Comparison of ENCODE assay signal across 27 cellular contexts in genomic region chr3:175129571-175129970, GRCh38.
A peak's percentile ranks its signal among the peaks of the same experiment; 100 is the strongest.
DNase-seq lines count a peak whose midpoint lies in the region; ATAC-seq, FAIRE-seq and TF ChIP-seq lines count a peak whose summit lies in the region.
"Had no signal": no experiment of that assay in that cellular context is flagged by ENCODE, and none has a peak within 500 bp of the region (broad histone marks: within the 10 kb centered on the region; RNA-seq: fewer than 3 reads in every experiment).

No MANE protein-coding gene starts in this region.

- no peak overlapping the region for H2BK120ac ChIP-seq in IMR-90 (ENCODE audit: low read depth, low read length)

- CTCF ChIA-PET in activated CD4-positive, alpha-beta T cell treated with anti-CD3 and anti-CD28 coated beads, Interleukin-2, amount 10 ng/mL, durations not matched to agents 7 days and 5 days (lab: Charles Lee) = no interaction called here
- CTCF ChIA-PET in IMR-90 (lab: Yijun Ruan, JAX) = no interaction called here
- CTCF ChIA-PET in activated CD4-positive, alpha-beta memory T cell treated with anti-CD3 and anti-CD28 coated beads, Interleukin-2, amount 10 ng/mL, durations not matched to agents 7 days and 5 days (lab: Charles Lee) = no interaction called here

- H2BK20ac ChIP-seq in IMR-90 (ENCODE audit: low read depth, low read length) = no peak overlapping the region

- H3K4me1 ChIP-seq in IMR-90 (ENCODE audit: control insufficient read depth, insufficient read depth, low read length) (no peaks in the 10 kb centered on the region), astrocyte (ENCODE audit: insufficient read depth, low read length) (no peaks in the 10 kb centered on the region)
- H3K4me1 ChIP-seq: BE2C, BLaER1 had no signal

- H3K27ac ChIP-seq in IMR-90 (ENCODE audit: insufficient read depth, low read length) (no peak overlapping the region), astrocyte (ENCODE audit: low read depth, low read length) (no peak overlapping the region)
- H3K27ac ChIP-seq: BLaER1 had no signal

- H3K18ac ChIP-seq in IMR-90 (ENCODE audit: low read depth, low read length) = no peak overlapping the region

- intact Hi-C loops in IMR-90 (cut with micrococcal nuclease) = no loop called here

- H2AK9ac ChIP-seq in IMR-90 (replicated peaks; ENCODE audit: low read depth, low read length, poor library complexity) = no peak overlapping the region

- no peak overlapping the region for H3K4me3 Mint-ChIP-seq in activated CD4-positive, alpha-beta T cell treated with anti-CD3 and anti-CD28 coated beads, Interleukin-2, amount 10 ng/mL, durations not matched to agents 7 days and 5 days
- no peak overlapping the region for H3K4me3 Mint-ChIP-seq in astrocyte (ENCODE audit: unreplicated experiment)
- no peak overlapping the region for H3K4me3 Mint-ChIP-seq in activated CD4-positive, alpha-beta memory T cell treated with anti-CD3 and anti-CD28 coated beads, Interleukin-2, amount 10 ng/mL, durations not matched to agents 7 days and 5 days
- no peak overlapping the region for H3K4me3 Mint-ChIP-seq in activated naive CD8-positive, alpha-beta T cell treated with anti-CD3 and anti-CD28 coated beads, Interleukin-2, amount 50 U/mL, for 24 hours
- H3K4me3 Mint-ChIP-seq: CD14-positive monocyte; CD4-positive, alpha-beta memory T cell; CD4-positive, CD25-positive, alpha-beta regulatory T cell; CD8-positive, alpha-beta memory T cell had no signal

- POLR2A ChIA-PET in activated CD4-positive, alpha-beta T cell treated with anti-CD3 and anti-CD28 coated beads, Interleukin-2, amount 10 ng/mL, durations not matched to agents 7 days and 5 days (lab: Charles Lee) = no interaction called here
- POLR2A ChIA-PET in IMR-90 (lab: Charles Lee; ENCODE audit: unreplicated experiment) = no interaction called here
- POLR2A ChIA-PET in activated CD4-positive, alpha-beta memory T cell treated with anti-CD3 and anti-CD28 coated beads, Interleukin-2, amount 10 ng/mL, durations not matched to agents 7 days and 5 days (lab: Charles Lee) = no interaction called here

- H3K27me3 Mint-ChIP-seq in activated CD4-positive, alpha-beta T cell treated with anti-CD3 and anti-CD28 coated beads, Interleukin-2, amount 10 ng/mL, durations not matched to agents 7 days and 5 days = no peaks in the 10 kb centered on the region
- no peaks in the 10 kb centered on the region for H3K27me3 Mint-ChIP-seq in astrocyte (ENCODE audit: low read depth, unreplicated experiment)
- no peaks in the 10 kb centered on the region for H3K27me3 Mint-ChIP-seq in activated CD4-positive, alpha-beta memory T cell treated with anti-CD3 and anti-CD28 coated beads, Interleukin-2, amount 10 ng/mL, durations not matched to agents 7 days and 5 days
- no peaks in the 10 kb centered on the region for H3K27me3 Mint-ChIP-seq in activated naive CD8-positive, alpha-beta T cell treated with anti-CD3 and anti-CD28 coated beads, Interleukin-2, amount 50 U/mL, for 24 hours
- H3K27me3 Mint-ChIP-seq: CD4-positive, alpha-beta memory T cell; CD4-positive, CD25-positive, alpha-beta regulatory T cell; CD8-positive, alpha-beta memory T cell had no signal

- no peak for ATAC-seq in IMR-90 (ENCODE audit: low read depth)
- ATAC-seq in activated naive CD8-positive, alpha-beta T cell treated with anti-CD3 and anti-CD28 coated beads, Interleukin-2, amount 50 U/mL, for 24 hours = no peak

- H3K4me3 ChIP-seq in IMR-90 (ENCODE audit: insufficient read depth, low read depth, low read length) = no peak overlapping the region
- H3K4me3 ChIP-seq in astrocyte (ENCODE audit: insufficient read depth, low read depth, low read length) = no peak overlapping the region
- H3K4me3 ChIP-seq: BLaER1 had no signal

- no peak overlapping the region for H4K91ac ChIP-seq in IMR-90 (ENCODE audit: insufficient read depth, low read depth, low read length)

- no peaks in the 10 kb centered on the region for H3K79me2 ChIP-seq in astrocyte (ENCODE audit: insufficient read depth, low read length)

- in situ Hi-C loops in IMR-90 (cut with MboI; ENCODE audit: low sequenced_read_pairs) = no loop called here

- H3K9me3 ChIP-seq in IMR-90 (ENCODE audit: control insufficient read depth, insufficient read depth, low read length) (no peaks in the 10 kb centered on the region), astrocyte (ENCODE audit: insufficient read depth, low read depth, low read length) (no peaks in the 10 kb centered on the region)
- H3K9me3 ChIP-seq: BE2C had no signal

- no CpG with 5 or more reads among the region's 2 CpGs for WGBS in IMR-90 (ENCODE audit: extremely low coverage in 2 of 2, insufficient read length in 1 of 2), 2 experiments

- no peak overlapping the region for H4K8ac ChIP-seq in IMR-90 (ENCODE audit: low read depth in 2 of 2, low read length in 2 of 2)

- H3K9me1 ChIP-seq in IMR-90 (ENCODE audit: insufficient read depth, low read length) = no peaks in the 10 kb centered on the region

- no peak overlapping the region for H4K5ac ChIP-seq in IMR-90 (ENCODE audit: low read depth, low read length)

- no peak for TF ChIP-seq RAD21 in IMR-90 (IDR thresholded peaks at IDR 0.05; ENCODE audit: low read length)

- dilution Hi-C loops in IMR-90 (cut with HindIII; ENCODE audit: low sequenced_read_pairs, unreplicated experiment) = no loop called here

- no peak for TF ChIP-seq POLR2A in IMR-90 (IDR thresholded peaks at IDR 0.05; ENCODE audit: low read depth, low read length)

- peaks cover 2% of the 10 kb centered on the region for H3K9me3 Mint-ChIP-seq in activated CD4-positive, alpha-beta T cell treated with anti-CD3 and anti-CD28 coated beads, Interleukin-2, amount 10 ng/mL, durations not matched to agents 7 days and 5 days
- peaks cover 2% of the 10 kb centered on the region for H3K9me3 Mint-ChIP-seq in astrocyte (ENCODE audit: unreplicated experiment)
- peaks cover 2% of the 10 kb centered on the region for H3K9me3 Mint-ChIP-seq in activated CD4-positive, alpha-beta memory T cell treated with anti-CD3 and anti-CD28 coated beads, Interleukin-2, amount 10 ng/mL, durations not matched to agents 7 days and 5 days
- H3K9me3 Mint-ChIP-seq in activated naive CD8-positive, alpha-beta T cell treated with anti-CD3 and anti-CD28 coated beads, Interleukin-2, amount 50 U/mL, for 24 hours = peaks cover 13% of the 10 kb centered on the region

- H3K4me1 Mint-ChIP-seq in activated CD4-positive, alpha-beta T cell treated with anti-CD3 and anti-CD28 coated beads, Interleukin-2, amount 10 ng/mL, durations not matched to agents 7 days and 5 days = no peaks in the 10 kb centered on the region
- H3K4me1 Mint-ChIP-seq in astrocyte (ENCODE audit: low read depth, unreplicated experiment) = no peaks in the 10 kb centered on the region
- H3K4me1 Mint-ChIP-seq in activated CD4-positive, alpha-beta memory T cell treated with anti-CD3 and anti-CD28 coated beads, Interleukin-2, amount 10 ng/mL, durations not matched to agents 7 days and 5 days = no peaks in the 10 kb centered on the region
- H3K4me1 Mint-ChIP-seq in activated naive CD8-positive, alpha-beta T cell treated with anti-CD3 and anti-CD28 coated beads, Interleukin-2, amount 50 U/mL, for 24 hours = no peaks in the 10 kb centered on the region
- H3K4me1 Mint-ChIP-seq: CD14-positive monocyte; CD4-positive, alpha-beta memory T cell; CD4-positive, CD25-positive, alpha-beta regulatory T cell; CD8-positive, alpha-beta memory T cell had no signal

- no peaks in the 10 kb centered on the region for H3K36me3 Mint-ChIP-seq in activated CD4-positive, alpha-beta T cell treated with anti-CD3 and anti-CD28 coated beads, Interleukin-2, amount 10 ng/mL, durations not matched to agents 7 days and 5 days (ENCODE audit: low read depth)
- H3K36me3 Mint-ChIP-seq in astrocyte (ENCODE audit: low read depth, unreplicated experiment) = no peaks in the 10 kb centered on the region
- H3K36me3 Mint-ChIP-seq in activated CD4-positive, alpha-beta memory T cell treated with anti-CD3 and anti-CD28 coated beads, Interleukin-2, amount 10 ng/mL, durations not matched to agents 7 days and 5 days (ENCODE audit: low read depth) = peaks cover 4% of the 10 kb centered on the region
- H3K36me3 Mint-ChIP-seq in activated naive CD8-positive, alpha-beta T cell treated with anti-CD3 and anti-CD28 coated beads, Interleukin-2, amount 50 U/mL, for 24 hours (ENCODE audit: low read depth) = no peaks in the 10 kb centered on the region
- H3K36me3 Mint-ChIP-seq: CD14-positive monocyte; CD4-positive, CD25-positive, alpha-beta regulatory T cell; CD8-positive, alpha-beta memory T cell had no signal

- H3K79me1 ChIP-seq in IMR-90 (ENCODE audit: low read depth in 1 of 2, low read length in 2 of 2) = no peaks in the 10 kb centered on the region

- DNase-seq in activated CD4-positive, alpha-beta T cell treated with anti-CD3 and anti-CD28 coated beads, Interleukin-2, amount 10 ng/mL, durations not matched to agents 7 days and 5 days = no peak
- DNase-seq in activated CD4-positive, alpha-beta T cell treated with anti-CD3 and anti-CD28 coated beads, Interleukin-2, amount 50 U/mL, for 48 hours = no peak
- DNase-seq in IMR-90 (peak; percentile 16), astrocyte (ENCODE audit: low read depth) (peak; percentile 52), middle frontal gyrus (ENCODE audit: extremely low spot score, low spot score) (peak; percentile 3), NCI-H1105 treated with DMSO at 0.1 percent for 48 hours (lab: John Stamatoyannopoulos, UW) (no peak)
- DNase-seq in activated CD4-positive, alpha-beta memory T cell treated with anti-CD3 and anti-CD28 coated beads, Interleukin-2, amount 10 ng/mL, durations not matched to agents 7 days and 5 days = no peak
- no peak for DNase-seq in activated naive CD8-positive, alpha-beta T cell treated with anti-CD3 and anti-CD28 coated beads, Interleukin-2, amount 50 U/mL, for 24 hours
- DNase-seq: 8988T; ACHN; BE2C; C1 segment of cervical spinal cord; CD4-positive, alpha-beta memory T cell; CD4-positive, CD25-positive, alpha-beta regulatory T cell; CD8-positive, alpha-beta memory T cell; COR-L47; DMS 273 treated with DMSO at 0.1 percent for 48 hours; DMS153; DMS53; DMS79; GF-D8 had no signal

- no peaks in the 10 kb centered on the region for H4K20me1 ChIP-seq in IMR-90 (ENCODE audit: insufficient read depth, low read length)
- no peaks in the 10 kb centered on the region for H4K20me1 ChIP-seq in astrocyte (ENCODE audit: insufficient read depth, low read length)
- H4K20me1 ChIP-seq: BLaER1 had no signal

- H2AFZ ChIP-seq in IMR-90 (replicated peaks; ENCODE audit: low read length, poor library complexity) = no peak overlapping the region
- H2AFZ ChIP-seq in astrocyte (ENCODE audit: low read depth, low read length) = no peak overlapping the region

- no peak overlapping the region for H2BK15ac ChIP-seq in IMR-90 (ENCODE audit: low read depth, low read length)

- H3K9ac ChIP-seq in IMR-90 (ENCODE audit: low read depth, low read length) (no peak overlapping the region), astrocyte (ENCODE audit: low read length) (no peak overlapping the region)
- H3K9ac ChIP-seq: BLaER1 had no signal

- no peak overlapping the region for H3K56ac ChIP-seq in IMR-90 (ENCODE audit: extremely low read depth, insufficient read depth, low read length)

- H3K4ac ChIP-seq in IMR-90 (ENCODE audit: low read depth, low read length) = no peak overlapping the region

- TF ChIP-seq CTCF in IMR-90 (conservative IDR thresholded peaks at IDR 0.05; ENCODE audit: low read depth, low read length) = no peak
- no peak for TF ChIP-seq CTCF in astrocyte (IDR thresholded peaks at IDR 0.05; ENCODE audit: insufficient read depth, low read depth, low read length)

- H3K14ac ChIP-seq in IMR-90 (replicated peaks; ENCODE audit: low read depth, low read length) = no peak overlapping the region

- no peak for FAIRE-seq in astrocyte (lab: Jason Lieb, UNC)
- FAIRE-seq: A204.1, G401.6, GM12891, GM19239 had no signal

- no peak overlapping the region for H3K23ac ChIP-seq in IMR-90 (ENCODE audit: low read depth, low read length)

- H2AK5ac ChIP-seq in IMR-90 (ENCODE audit: low read depth, low read length) = no peak overlapping the region

- H3K27ac Mint-ChIP-seq in activated CD4-positive, alpha-beta T cell treated with anti-CD3 and anti-CD28 coated beads, Interleukin-2, amount 10 ng/mL, durations not matched to agents 7 days and 5 days = peak overlapping the region; percentile 25
- H3K27ac Mint-ChIP-seq in astrocyte (ENCODE audit: unreplicated experiment) = no peak overlapping the region
- H3K27ac Mint-ChIP-seq in activated CD4-positive, alpha-beta memory T cell treated with anti-CD3 and anti-CD28 coated beads, Interleukin-2, amount 10 ng/mL, durations not matched to agents 7 days and 5 days = no peak overlapping the region
- H3K27ac Mint-ChIP-seq in activated naive CD8-positive, alpha-beta T cell treated with anti-CD3 and anti-CD28 coated beads, Interleukin-2, amount 50 U/mL, for 24 hours = no peak overlapping the region
- H3K27ac Mint-ChIP-seq: CD14-positive monocyte; CD4-positive, alpha-beta memory T cell; CD4-positive, CD25-positive, alpha-beta regulatory T cell; CD8-positive, alpha-beta memory T cell had no signal

- H3K27me3 ChIP-seq in IMR-90 (ENCODE audit: control insufficient read depth, insufficient read depth, low read length) (no peaks in the 10 kb centered on the region), astrocyte (ENCODE audit: insufficient read depth, low read length) (no peaks in the 10 kb centered on the region)
- H3K27me3 ChIP-seq: BE2C, BLaER1 had no signal

- H3K4me2 ChIP-seq in IMR-90 (ENCODE audit: low read depth, low read length) (no peak overlapping the region), astrocyte (ENCODE audit: low read length) (no peak overlapping the region)
- H3K4me2 ChIP-seq: BLaER1 had no signal

- no TSS peak for BruUV-seq in IMR-90 (replicated peaks; lab: Mats Ljungman, UMichigan)

- H3K36me3 ChIP-seq in IMR-90 (ENCODE audit: control insufficient read depth, insufficient read depth, low read length) (no peaks in the 10 kb centered on the region), astrocyte (ENCODE audit: insufficient read depth, low read length) (no peaks in the 10 kb centered on the region)
- H3K36me3 ChIP-seq: BE2C, BLaER1 had no signal

- H2BK5ac ChIP-seq in IMR-90 (ENCODE audit: low read depth, low read length, poor library complexity, severe bottlenecking) = no peak overlapping the region

Comparison
In these comparisons a context has a peak if more than half of its experiments do, and no peak if none do; other contexts are left out.
1. DNase-seq: peak in IMR-90 (single experiment), astrocyte (single experiment) and middle frontal gyrus (single experiment); none in activated CD4-positive, alpha-beta T cell treated with anti-CD3 and anti-CD28 coated beads, Interleukin-2, amount 10 ng/mL, durations not matched to agents 7 days and 5 days (single experiment), activated CD4-positive, alpha-beta T cell treated with anti-CD3 and anti-CD28 coated beads, Interleukin-2, amount 50 U/mL, for 48 hours (0 of 2), NCI-H1105 treated with DMSO at 0.1 percent for 48 hours (single experiment), activated CD4-positive, alpha-beta memory T cell treated with anti-CD3 and anti-CD28 coated beads, Interleukin-2, amount 10 ng/mL, durations not matched to agents 7 days and 5 days (single experiment) and activated naive CD8-positive, alpha-beta T cell treated with anti-CD3 and anti-CD28 coated beads, Interleukin-2, amount 50 U/mL, for 24 hours (single experiment).